ENCODE assay signal across 24 cellular contexts in genomic region chr2:207825033-207825957, GRCh38. TPM values are rescaled to one million over a fixed set of nuclear protein-coding genes. Genes with fewer than 3 reads are reported as not detected.
A peak's percentile ranks its signal among the peaks of the same experiment; 100 is the strongest.
DNase-seq lines count a peak whose midpoint lies in the region; ATAC-seq and TF ChIP-seq lines count a peak whose summit lies in the region.
"Had no signal": no experiment of that assay in that cellular context is flagged by ENCODE, and none has a peak within 500 bp of the region (broad histone marks: within the 10 kb centered on the region; RNA-seq: fewer than 3 reads in every experiment).

No MANE protein-coding gene starts in this region.

- H3K27me3 ChIP-seq in ascending aorta, result no peaks in the 10 kb centered on the region
- H3K27me3 ChIP-seq in heart left ventricle, result no peaks in the 10 kb centered on the region
- no peaks in the 10 kb centered on the region for H3K27me3 ChIP-seq in stomach smooth muscle (ENCODE audit: control insufficient read depth in 1 of 2, insufficient read depth in 2 of 2, low read length in 2 of 2)
- H3K27me3 ChIP-seq in MG63, result no peaks in the 10 kb centered on the region

- ATAC-seq in heart left ventricle, result peak; percentile 60 to 80 (median 71)
- ATAC-seq in HG03025 (IDR thresholded peaks at IDR 0.05; ENCODE audit: low FRiP score, unreplicated experiment), result no peak
- ATAC-seq: activated T-cell treated with anti-CD3 and anti-CD28 coated beads, Interleukin-2, amount 50 U/mL, for 4 hours; esophagus mucosa; stimulated activated naive CD8-positive, alpha-beta T cell treated with anti-CD3 and anti-CD28 coated beads, Interleukin-15, Interleukin-2, amounts not matched to agents 100 U/mL and 50 U/mL, for 24 hours had no signal

- 38 to 44% (median 41%) methylated on average over 17 of the region's 17 CpGs for WGBS in heart left ventricle, 4 donors

- no peaks in the 10 kb centered on the region for H3K27me3 Mint-ChIP-seq in nephron (ENCODE audit: low read depth)
- H3K27me3 Mint-ChIP-seq in activated T-helper 1 cell treated with anti-CD3 and anti-CD28 coated beads, Interleukin-12 subunit alpha, Interleukin-12 subunit beta, Interleukin-2, Interleukin-4 antibody, amounts not matched to agents 30 ng/mL and 10 ng/mL and 1 ng/mL, durations not matched to agents 14 hours and 24 hours and 36 hours (ENCODE audit: insufficient read depth), result no peaks in the 10 kb centered on the region
- H3K27me3 Mint-ChIP-seq: activated naive CD4-positive, alpha-beta T cell treated with anti-CD3 and anti-CD28 coated beads, Interleukin-2, amount 10 ng/mL, durations not matched to agents 7 days and 5 days had no signal

- H3K9me3 ChIP-seq in ascending aorta (no peaks in the 10 kb centered on the region), heart left ventricle (no peaks in the 10 kb centered on the region), stomach smooth muscle (ENCODE audit: control insufficient read depth in 2 of 2, low read length in 2 of 2) (no peaks in the 10 kb centered on the region), MG63 (no peaks in the 10 kb centered on the region)
- H3K9me3 ChIP-seq: SK-N-SH had no signal

- H3K27ac Mint-ChIP-seq in nephron, result peak overlapping the region; percentile 46 to 63 (median 61)
- H3K27ac Mint-ChIP-seq in activated T-helper 1 cell treated with anti-CD3 and anti-CD28 coated beads, Interleukin-12 subunit alpha, Interleukin-12 subunit beta, Interleukin-2, Interleukin-4 antibody, amounts not matched to agents 30 ng/mL and 10 ng/mL and 1 ng/mL, durations not matched to agents 14 hours and 24 hours and 36 hours, result no peak overlapping the region
- H3K27ac Mint-ChIP-seq: activated naive CD4-positive, alpha-beta T cell treated with anti-CD3 and anti-CD28 coated beads, Interleukin-2, amount 10 ng/mL, durations not matched to agents 7 days and 5 days had no signal

- H3K4me1 ChIP-seq in ascending aorta, result peaks cover 3 to 8% of the 10 kb centered on the region in 2 donors
- peaks cover 3 to 38% (median 22%) of the 10 kb centered on the region in 12 donors for H3K4me1 ChIP-seq in heart left ventricle
- peaks cover 61% of the 10 kb centered on the region for H3K4me1 ChIP-seq in stomach smooth muscle (ENCODE audit: control insufficient read depth, insufficient read depth, low read length)

- no peak overlapping the region for H3K4me3 Mint-ChIP-seq in nephron
- H3K4me3 Mint-ChIP-seq in activated T-helper 1 cell treated with anti-CD3 and anti-CD28 coated beads, Interleukin-12 subunit alpha, Interleukin-12 subunit beta, Interleukin-2, Interleukin-4 antibody, amounts not matched to agents 30 ng/mL and 10 ng/mL and 1 ng/mL, durations not matched to agents 14 hours and 24 hours and 36 hours, result no peak overlapping the region
- H3K4me3 Mint-ChIP-seq: activated naive CD4-positive, alpha-beta T cell treated with anti-CD3 and anti-CD28 coated beads, Interleukin-2, amount 10 ng/mL, durations not matched to agents 7 days and 5 days; activated T-cell treated with anti-CD3 and anti-CD28 coated beads, Interleukin-2, amount 50 U/mL, for 4 hours had no signal

- intact Hi-C loops in ascending aorta (cut with DNase I), result no loop called here
- intact Hi-C loops in heart left ventricle (cut with DNase I), result no loop called here
- intact Hi-C loops in activated T-helper 1 cell treated with anti-CD3 and anti-CD28 coated beads, Interleukin-12 subunit alpha, Interleukin-12 subunit beta, Interleukin-2, Interleukin-4 antibody, amounts not matched to agents 30 ng/mL and 10 ng/mL and 1 ng/mL, durations not matched to agents 14 hours and 24 hours and 36 hours (cut with micrococcal nuclease), result no loop called here

- no peak for TF ChIP-seq POLR2A in heart left ventricle (IDR thresholded peaks at IDR 0.05)

- H3K9me3 Mint-ChIP-seq in nephron, result no peaks in the 10 kb centered on the region
- H3K9me3 Mint-ChIP-seq in activated T-helper 1 cell treated with anti-CD3 and anti-CD28 coated beads, Interleukin-12 subunit alpha, Interleukin-12 subunit beta, Interleukin-2, Interleukin-4 antibody, amounts not matched to agents 30 ng/mL and 10 ng/mL and 1 ng/mL, durations not matched to agents 14 hours and 24 hours and 36 hours, result no peaks in the 10 kb centered on the region
- H3K9me3 Mint-ChIP-seq: activated naive CD4-positive, alpha-beta T cell treated with anti-CD3 and anti-CD28 coated beads, Interleukin-2, amount 10 ng/mL, durations not matched to agents 7 days and 5 days; activated T-cell treated with anti-CD3 and anti-CD28 coated beads, Interleukin-2, amount 50 U/mL, for 4 hours had no signal

- peaks cover 7 to 11% of the 10 kb centered on the region in 2 donors for H3K36me3 ChIP-seq in ascending aorta
- peaks cover 0 to 18% (median 12%) of the 10 kb centered on the region in 9 donors for H3K36me3 ChIP-seq in heart left ventricle
- H3K36me3 ChIP-seq in stomach smooth muscle (ENCODE audit: control insufficient read depth in 2 of 2, insufficient read depth in 2 of 2, low read length in 2 of 2), result peaks cover 0 to 2% of the 10 kb centered on the region in 2 donors
- H3K36me3 ChIP-seq in MG63, result no peaks in the 10 kb centered on the region

- peak overlapping the region; percentile 29 to 42 for H3K9ac ChIP-seq in stomach smooth muscle (ENCODE audit: low read length in 2 of 2)
- H3K9ac ChIP-seq: SK-N-SH had no signal

- peaks cover 38% of the 10 kb centered on the region for H3K4me1 Mint-ChIP-seq in nephron
- H3K4me1 Mint-ChIP-seq in activated T-helper 1 cell treated with anti-CD3 and anti-CD28 coated beads, Interleukin-12 subunit alpha, Interleukin-12 subunit beta, Interleukin-2, Interleukin-4 antibody, amounts not matched to agents 30 ng/mL and 10 ng/mL and 1 ng/mL, durations not matched to agents 14 hours and 24 hours and 36 hours (ENCODE audit: low read depth), result peaks cover 8% of the 10 kb centered on the region

- peaks cover 32% of the 10 kb centered on the region for H3K36me3 Mint-ChIP-seq in nephron (ENCODE audit: low read depth)
- H3K36me3 Mint-ChIP-seq in activated T-helper 1 cell treated with anti-CD3 and anti-CD28 coated beads, Interleukin-12 subunit alpha, Interleukin-12 subunit beta, Interleukin-2, Interleukin-4 antibody, amounts not matched to agents 30 ng/mL and 10 ng/mL and 1 ng/mL, durations not matched to agents 14 hours and 24 hours and 36 hours (ENCODE audit: low read depth), result peaks cover 1% of the 10 kb centered on the region
- H3K36me3 Mint-ChIP-seq: activated naive CD4-positive, alpha-beta T cell treated with anti-CD3 and anti-CD28 coated beads, Interleukin-2, amount 10 ng/mL, durations not matched to agents 7 days and 5 days had no signal

- H3K27ac ChIP-seq in ascending aorta, result peak overlapping the region; percentile 27 to 45
- H3K27ac ChIP-seq in heart left ventricle, result peak overlapping the region in 11 of 12 donors; percentile 13 to 80 (median 67)
- H3K27ac ChIP-seq in stomach smooth muscle (ENCODE audit: low read length), result peak overlapping the region; percentile 90
- H3K27ac ChIP-seq: C4-2B had no signal

- TF ChIP-seq CTCF in ascending aorta (IDR thresholded peaks at IDR 0.05), result no peak
- no peak for TF ChIP-seq CTCF in heart left ventricle (IDR thresholded peaks at IDR 0.05)
- TF ChIP-seq CTCF in nephron (IDR thresholded peaks at IDR 0.05; ENCODE audit: unreplicated experiment in 3 of 3), result no peak

- H3K4me3 ChIP-seq in ascending aorta (peak overlapping the region in 1 of 2 donors; percentile 6), heart left ventricle (no peak overlapping the region), stomach smooth muscle (ENCODE audit: low read length in 2 of 2) (peak overlapping the region; percentile 50 to 63), MG63 (no peak overlapping the region)

- DNase-seq in ascending aorta (ENCODE audit: low spot score in 2 of 2), result no peak
- peak in 3 of 5 donors; percentile 21 to 35 (median 35) for DNase-seq in heart left ventricle
- DNase-seq in retina, result no peak
- DNase-seq in activated T-helper 1 cell treated with anti-CD3 and anti-CD28 coated beads, Interleukin-12 subunit alpha, Interleukin-12 subunit beta, Interleukin-2, Interleukin-4 antibody, amounts not matched to agents 30 ng/mL and 10 ng/mL and 1 ng/mL, durations not matched to agents 14 hours and 24 hours and 36 hours (ENCODE audit: low spot score), result no peak
- DNase-seq in MG63, result no peak
- DNase-seq: activated CD4-positive, CD25-positive, alpha-beta regulatory T cell; activated CD8-positive, alpha-beta memory T cell treated with anti-CD3 and anti-CD28 coated beads for 24 hours; activated naive CD4-positive, alpha-beta T cell treated with anti-CD3 and anti-CD28 coated beads, Interleukin-2, amount 10 ng/mL, durations not matched to agents 7 days and 5 days; activated T-cell treated with anti-CD3 and anti-CD28 coated beads, Interleukin-2, amount 50 U/mL, for 4 hours; cerebellar nuclear complex; effector CD8-positive, alpha-beta T cell; Kasumi-1; NCI-H1048; NCI-H2029 treated with DMSO at 0.1 percent for 48 hours; occipital lobe; SK-N-SH; small intestine; stimulated activated CD4-positive, alpha-beta T cell treated with anti-CD3 and anti-CD28 coated beads, Interleukin-4, amount 100 ng/mL, for 1 hour; stimulated activated naive CD8-positive, alpha-beta T cell treated with anti-CD3 and anti-CD28 coated beads, Interleukin-15, Interleukin-2, amounts not matched to agents 100 U/mL and 50 U/mL, for 24 hours had no signal

RNA-seq across cellular contexts. Expression of gene FZD5, which starts 55.6 kb away (rescaled TPM):
- 6.9 TPM for total RNA-seq in ascending aorta
- total RNA-seq in heart left ventricle, result 1 to 10 TPM; 3.3 to 8.7 (median 4.5) TPM
- 1 to 10 TPM in 1 of 2 donors, under 1 TPM in 1; 0.95 to 4.6 TPM for polyA plus RNA-seq in heart left ventricle
- total RNA-seq in activated T-helper 1 cell treated with anti-CD3 and anti-CD28 coated beads, Interleukin-12 subunit alpha, Interleukin-12 subunit beta, Interleukin-2, Interleukin-4 antibody, amounts not matched to agents 30 ng/mL and 10 ng/mL and 1 ng/mL, durations not matched to agents 14 hours and 24 hours and 36 hours, result 0.86 and 1.0 TPM in 2 replicates
- total RNA-seq in MG63 (2014; rRNA removed; shearing (Covaris generic); ENCODE audit: low replicate concordance), result 0.27 and 0.56 TPM in 2 replicates

Comparison
In these comparisons a context has a peak if more than half of its experiments do, and no peak if none do; other contexts are left out.
1. DNase-seq: peak in heart left ventricle (3 of 5); none in ascending aorta (0 of 2), retina (single experiment), activated T-helper 1 cell treated with anti-CD3 and anti-CD28 coated beads, Interleukin-12 subunit alpha, Interleukin-12 subunit beta, Interleukin-2, Interleukin-4 antibody, amounts not matched to agents 30 ng/mL and 10 ng/mL and 1 ng/mL, durations not matched to agents 14 hours and 24 hours and 36 hours (single experiment) and MG63 (single experiment).
2. H3K27ac ChIP-seq: peak in every context shown above with its lines; median percentile 90 in stomach smooth muscle; 67 in heart left ventricle; 36 in ascending aorta.
3. H3K4me3 ChIP-seq: peak in stomach smooth muscle (2 of 2); none in heart left ventricle (0 of 12) and MG63 (single experiment).